In genomic region chr22:23144432-23144831, GRCh38 we compare ENCODE assay signal across 9 cellular contexts. TPM values are rescaled to one million over a fixed set of nuclear protein-coding genes. Genes with fewer than 3 reads are reported as not detected.
DNase-seq lines count a peak whose midpoint lies in the region; ATAC-seq and TF ChIP-seq lines count a peak whose summit lies in the region.
"Had no signal": no experiment of that assay in that cellular context is flagged by ENCODE, and none has a peak within 500 bp of the region (broad histone marks: within the 10 kb centered on the region; RNA-seq: fewer than 3 reads in every experiment).

No MANE protein-coding gene starts in this region.

- POLR2A ChIA-PET in CD8-positive, alpha-beta memory T cell (lab: Charles Lee): interaction anchor here (0.6 kb wide), 2 partner anchors 10 to 24 kb away, joined by 4 read pairs; no protein-coding TSS in a partner anchor
- POLR2A ChIA-PET in PC-3 (lab: Charles Lee; ENCODE audit: unreplicated experiment): interaction anchor here (0.6 kb wide), 1 partner anchor 377 kb away, joined by 5 read pairs; no protein-coding TSS in a partner anchor

- no peaks in the 10 kb centered on the region for H3K36me3 ChIP-seq in CD8-positive, alpha-beta memory T cell (ENCODE audit: insufficient read depth, low read length)
- H3K36me3 ChIP-seq in PC-3 (ENCODE audit: low read depth, low read length): no peaks in the 10 kb centered on the region
- no peaks in the 10 kb centered on the region for H3K36me3 ChIP-seq in esophagus squamous epithelium
- H3K36me3 ChIP-seq in sigmoid colon: no peaks in the 10 kb centered on the region
- H3K36me3 ChIP-seq in HAP-1 (replicated peaks): no peaks in the 10 kb centered on the region
- H3K36me3 ChIP-seq: cardiac muscle cell had no signal

- in situ Hi-C loops in HAP-1 (cut with MboI; ENCODE audit: low sequenced_read_pairs): loop anchor here (25.0 kb wide), 1 partner anchor 682 kb away; no protein-coding TSS in a partner anchor

- TF ChIP-seq EP300 in sigmoid colon (IDR thresholded peaks at IDR 0.05): no peak

- peak overlapping the region; percentile 89 for H3K4me2 ChIP-seq in PC-3 (ENCODE audit: low read length)

- peaks cover 45 to 68% (median 62%) of the 10 kb centered on the region in 3 donors for H3K4me1 Mint-ChIP-seq in CD8-positive, alpha-beta memory T cell

- BruUV-seq in PC-3 (replicated peaks; lab: Mats Ljungman, UMichigan): no TSS peak

- H3K27ac ChIP-seq in CD8-positive, alpha-beta memory T cell (ENCODE audit: low read depth, low read length): peak overlapping the region; percentile 48
- H3K27ac ChIP-seq in PC-3 (ENCODE audit: low read length) (no peak overlapping the region), esophagus squamous epithelium (peak overlapping the region; percentile 2 to 85 (median 66)), sigmoid colon (peak overlapping the region; percentile 70 to 83 (median 73))
- H3K27ac ChIP-seq: cardiac muscle cell had no signal

- CTCF ChIA-PET in CD8-positive, alpha-beta memory T cell (lab: Charles Lee): interaction anchor here (0.8 to 2.4 kb wide), 11 partner anchors 9 to 189 kb away, joined by 3 to 10 read pairs (median 5); partner anchors contain the start of gene BCR
- CTCF ChIA-PET in PC-3 (lab: Charles Lee): interaction anchor here (0.6 kb wide), 2 partner anchors 82 to 461 kb away, joined by 3 to 5 read pairs; no protein-coding TSS in a partner anchor

- WGBS in esophagus squamous epithelium, 2 donors: 91 to 98% methylated on average over 4 of the region's 4 CpGs
- WGBS in sigmoid colon, 2 donors: 83 to 92% methylated on average over 4 of the region's 4 CpGs

- peaks cover 0 to 2% (median 0%) of the 10 kb centered on the region in 5 donors for H3K9me3 Mint-ChIP-seq in CD8-positive, alpha-beta memory T cell

- H3K79me2 ChIP-seq in PC-3 (ENCODE audit: low read length): no peaks in the 10 kb centered on the region

- intact Hi-C loops in PC-3 (cut with micrococcal nuclease): no loop called here
- intact Hi-C loops in esophagus squamous epithelium (cut with DNase I): no loop called here
- intact Hi-C loops in sigmoid colon (cut with DNase I): no loop called here

- H3K9ac ChIP-seq in PC-3 (ENCODE audit: low read length): 0 out of 2 replicates have a peak overlapping the region, but pooled peaks have one; percentile 33

- H2AFZ ChIP-seq in PC-3 (ENCODE audit: low read length): peak overlapping the region; percentile 86

- H3K27me3 ChIP-seq in CD8-positive, alpha-beta memory T cell (ENCODE audit: insufficient read depth, low read length, poor library complexity, severe bottlenecking): peaks cover 2% of the 10 kb centered on the region
- H3K27me3 ChIP-seq in PC-3 (ENCODE audit: low read length) (no peaks in the 10 kb centered on the region), esophagus squamous epithelium (no peaks in the 10 kb centered on the region), sigmoid colon (no peaks in the 10 kb centered on the region), HAP-1 (ENCODE audit: low read depth) (no peaks in the 10 kb centered on the region)
- H3K27me3 ChIP-seq: cardiac muscle cell had no signal

- no peaks in the 10 kb centered on the region for H3K9me2 ChIP-seq in PC-3 (replicated peaks; ENCODE audit: low read length)

- no peak for ATAC-seq in PC-3

- H3K9me3 ChIP-seq in CD8-positive, alpha-beta memory T cell (ENCODE audit: low read length): no peaks in the 10 kb centered on the region
- no peaks in the 10 kb centered on the region for H3K9me3 ChIP-seq in PC-3 (ENCODE audit: low read length)
- no peaks in the 10 kb centered on the region for H3K9me3 ChIP-seq in esophagus squamous epithelium
- no peaks in the 10 kb centered on the region for H3K9me3 ChIP-seq in sigmoid colon
- H3K9me3 ChIP-seq in HAP-1: no peaks in the 10 kb centered on the region

- DNase-seq in CD8-positive, alpha-beta memory T cell: no peak
- no peak for DNase-seq in PC-3
- no peak for DNase-seq in esophagus squamous epithelium (lab: John Stamatoyannopoulos, UW)
- no peak for DNase-seq in sigmoid colon
- no peak for DNase-seq in HAP-1 (ENCODE audit: low spot score in 2 of 2)
- no peak for DNase-seq in occipital lobe (lab: John Stamatoyannopoulos, UW)
- DNase-seq in SIG-M5 treated with dmso at 0.1 percent for 504 hours (lab: John Stamatoyannopoulos, UW; ENCODE audit: unreplicated experiment): no peak

- H3K36me3 Mint-ChIP-seq in CD8-positive, alpha-beta memory T cell: no peaks in the 10 kb centered on the region

- TF ChIP-seq CTCF in PC-3 (conservative IDR thresholded peaks at IDR 0.05; ENCODE audit: low read depth, low read length) (no peak), esophagus squamous epithelium (IDR thresholded peaks at IDR 0.05) (no peak), sigmoid colon (IDR thresholded peaks at IDR 0.05) (no peak)

- peak overlapping the region; percentile 76 to 89 (median 80) for H3K4me3 Mint-ChIP-seq in CD8-positive, alpha-beta memory T cell

- peak overlapping the region; percentile 40 for H3K4me3 ChIP-seq in CD8-positive, alpha-beta memory T cell (ENCODE audit: low read length)
- H3K4me3 ChIP-seq in PC-3 (ENCODE audit: low read length) (peak overlapping the region; percentile 65), esophagus squamous epithelium (peak overlapping the region in 2 of 4 donors; percentile 53 to 71), sigmoid colon (peak overlapping the region in 2 of 4 donors; percentile 49 to 56), HAP-1 (no peak overlapping the region)

- peak overlapping the region; percentile 77 to 99 (median 96) for H3K27ac Mint-ChIP-seq in CD8-positive, alpha-beta memory T cell

- H4K20me1 ChIP-seq in PC-3 (ENCODE audit: low read length): no peaks in the 10 kb centered on the region

- TF ChIP-seq POLR2A in esophagus squamous epithelium (IDR thresholded peaks at IDR 0.05) (no peak), sigmoid colon (IDR thresholded peaks at IDR 0.05) (no peak)

- peaks cover 0 to 3% of the 10 kb centered on the region in 2 donors for H3K27me3 Mint-ChIP-seq in CD8-positive, alpha-beta memory T cell

- H3K4me1 ChIP-seq in CD8-positive, alpha-beta memory T cell (ENCODE audit: insufficient read depth, low read length): peaks cover 46% of the 10 kb centered on the region
- H3K4me1 ChIP-seq in PC-3 (ENCODE audit: insufficient read depth, low read length): peaks cover 25% of the 10 kb centered on the region
- peaks cover 19 to 82% (median 48%) of the 10 kb centered on the region in 3 donors for H3K4me1 ChIP-seq in esophagus squamous epithelium
- H3K4me1 ChIP-seq in sigmoid colon: peaks cover 0 to 53% (median 34%) of the 10 kb centered on the region in 4 donors
- H3K4me1 ChIP-seq in HAP-1: peaks cover 10% of the 10 kb centered on the region

- H3F3A ChIP-seq in PC-3 (ENCODE audit: low read length, unreplicated experiment): no peaks in the 10 kb centered on the region

RNA-seq across cellular contexts. Expression of gene RAB36, which starts 0.8 kb away (rescaled TPM):
- total RNA-seq in CD8-positive, alpha-beta memory T cell: 1 to 10 TPM in 1 of 2 experiments, under 1 TPM in 1; 0.93 to 1.5 TPM
- polyA plus RNA-seq in CD8-positive, alpha-beta memory T cell: 1.5 TPM
- total RNA-seq in PC-3 (2014; rRNA removed) (1.1 and 5.1 TPM in 2 replicates), esophagus squamous epithelium (1 to 10 TPM; 1.4 to 3.9 (median 2.3) TPM), sigmoid colon (1 to 10 TPM; 2.1 to 5.3 (median 3.5) TPM), occipital lobe (5.9 TPM)
- 1 to 10 TPM in 1 of 3 donors, under 1 TPM in 2; 0.23 to 1.5 (median 0.60) TPM for polyA plus RNA-seq in sigmoid colon

RNA-seq across cellular contexts. Expression of gene RSPH14, which starts 2.6 kb away (rescaled TPM):
- total RNA-seq in CD8-positive, alpha-beta memory T cell: not detected
- 0.94 TPM for polyA plus RNA-seq in CD8-positive, alpha-beta memory T cell
- total RNA-seq in PC-3 (2014; rRNA removed) (0.35 and 0.44 TPM in 2 replicates), esophagus squamous epithelium (not detected), sigmoid colon (under 1 TPM in 2 of 4 donors, not detected in 2; 0.33 to 0.81 TPM), occipital lobe (1.9 TPM)
- under 1 TPM in 1 of 3 donors, not detected in 2; 0.06 TPM for polyA plus RNA-seq in sigmoid colon
- total RNA-seq: G401 had no signal

RNA-seq across cellular contexts. Expression of gene BCR, which starts 35.9 kb away (rescaled TPM):
- 10 to 100 TPM; 33.2 to 34.7 TPM for total RNA-seq in CD8-positive, alpha-beta memory T cell
- 18.4 TPM for polyA plus RNA-seq in CD8-positive, alpha-beta memory T cell
- total RNA-seq in PC-3 (2014; rRNA removed): 36.8 and 46.8 TPM in 2 replicates
- total RNA-seq in esophagus squamous epithelium: 10 to 100 TPM; 38.7 to 50.0 (median 47.5) TPM
- 10 to 100 TPM; 13.2 to 39.9 (median 21.5) TPM for total RNA-seq in sigmoid colon
- polyA plus RNA-seq in sigmoid colon: 10 to 100 TPM; 10.8 to 25.9 (median 10.9) TPM
- 53.2 TPM for total RNA-seq in occipital lobe
